ENCODE assay signal across 24 cellular contexts in genomic region chr18:28432350-28432749, GRCh38.
"Had no signal": no experiment of that assay in that cellular context is flagged by ENCODE, and none has a peak within 500 bp of the region (broad histone marks: within the 10 kb centered on the region; RNA-seq: fewer than 3 reads in every experiment).

No MANE protein-coding gene starts in this region.

- H3K27ac ChIP-seq: cardiac muscle cell, colonic mucosa, dorsolateral prefrontal cortex, left ventricle myocardium inferior, spleen, testis had no signal

- H3K4me1 ChIP-seq: colonic mucosa, left ventricle myocardium inferior, spleen, testis had no signal

- DNase-seq: activated CD4-positive, alpha-beta T cell treated with anti-CD3 and anti-CD28 coated beads for 36 hours; activated CD4-positive, alpha-beta T cell treated with anti-CD3 and anti-CD28 coated beads, Interleukin-2, amount 50 U/mL, for 4 hours; activated CD4-positive, CD25-positive, alpha-beta regulatory T cell; activated naive CD4-positive, alpha-beta T cell; activated T-cell treated with anti-CD3 and anti-CD28 coated beads for 4 hours; activated T-cell treated with anti-CD3 and anti-CD28 coated beads, Interleukin-2, amount 50 U/mL, for 72 hours; cerebellar nuclear complex; colonic mucosa; dorsolateral prefrontal cortex; effector memory CD4-positive, alpha-beta T cell; foreskin melanocyte; islet precursor cell; left ventricle myocardium inferior; mesendoderm; mucosa of descending colon; posterior cingulate gyrus; right cardiac atrium; spleen; stimulated activated CD4-positive, alpha-beta T cell treated with anti-CD3 and anti-CD28 coated beads, Interleukin-2, amount 100 ng/mL, for 48 hours; stimulated activated naive CD8-positive, alpha-beta T cell treated with anti-CD3 and anti-CD28 coated beads, Interleukin-15, Interleukin-2, amounts not matched to agents 100 U/mL and 50 U/mL, for 24 hours; testis; trophoblast cell had no signal

- H3K27me3 ChIP-seq: cardiac muscle cell, colonic mucosa, dorsolateral prefrontal cortex, spleen, testis had no signal

- H3K9me3 ChIP-seq: colonic mucosa, testis had no signal

- H3K36me3 ChIP-seq: cardiac muscle cell, colonic mucosa, left ventricle myocardium inferior, spleen had no signal

- H3K4me3 ChIP-seq: cardiac muscle cell, colonic mucosa, dorsolateral prefrontal cortex, left ventricle myocardium inferior, lung, mucosa of descending colon, spleen, testis had no signal
